In genomic region chr14:50082784-50083466, GRCh38 we compare ENCODE assay signal across 8 cellular contexts. TPM values are rescaled to one million over a fixed set of nuclear protein-coding genes. Genes with fewer than 3 reads are reported as not detected.
DNase-seq lines count a peak whose midpoint lies in the region; TF ChIP-seq lines count a peak whose summit lies in the region.

No MANE protein-coding gene starts in this region.

- TF ChIP-seq CTCF in GM12864 (IDR thresholded peaks at IDR 0.05; ENCODE audit: low read depth, low read length, missing control alignments) (no peak), HEK293 (tag by site-specific recombination; IDR thresholded peaks at IDR 0.05) (no peak), OCI-LY1 (IDR thresholded peaks at IDR 0.05; ENCODE audit: low read length) (no peak), osteocyte (IDR thresholded peaks at IDR 0.05) (no peak), HFFc6 (IDR thresholded peaks at IDR 0.05) (no peak)

- DNase-seq in GM12864 (ENCODE audit: low read depth) (peak; percentile 90), osteocyte (ENCODE audit: extremely low spot score, unreplicated experiment) (no peak), AML-193 (lab: John Stamatoyannopoulos, UW) (no peak), GF-D8 (lab: John Stamatoyannopoulos, UW) (no peak), HFFc6 (no peak)
- DNase-seq in activated naive CD4-positive, alpha-beta T cell treated with anti-CD3 and anti-CD28 coated beads, Interleukin-2, amount 10 ng/mL, durations not matched to agents 7 days and 5 days = peak; percentile 91

- H3K27ac Mint-ChIP-seq in activated naive CD4-positive, alpha-beta T cell treated with anti-CD3 and anti-CD28 coated beads, Interleukin-2, amount 10 ng/mL, durations not matched to agents 7 days and 5 days = peak overlapping the region; percentile 97
- H3K27ac Mint-ChIP-seq in osteocyte (ENCODE audit: unreplicated experiment) (peak overlapping the region; percentile 18), HFFc6 (no peak overlapping the region)

- CTCF ChIA-PET in HEK293 (lab: Yijun Ruan, JAX) = no interaction called here
- CTCF ChIA-PET in activated naive CD4-positive, alpha-beta T cell treated with anti-CD3 and anti-CD28 coated beads, Interleukin-2, amount 10 ng/mL, durations not matched to agents 7 days and 5 days (lab: Charles Lee) = interaction anchor here (0.7 to 2.8 kb wide), 12 partner anchors 11 to 230 kb away, joined by 3 to 13 read pairs (median 5); no protein-coding TSS in a partner anchor

- H3K9me2 ChIP-seq in OCI-LY1 (ENCODE audit: low read depth, low read length) = no peaks in the 10 kb centered on the region

- H3K9me3 Mint-ChIP-seq in activated naive CD4-positive, alpha-beta T cell treated with anti-CD3 and anti-CD28 coated beads, Interleukin-2, amount 10 ng/mL, durations not matched to agents 7 days and 5 days = peaks cover 3% of the 10 kb centered on the region
- H3K9me3 Mint-ChIP-seq in osteocyte (ENCODE audit: unreplicated experiment) (no peaks in the 10 kb centered on the region), HFFc6 (no peaks in the 10 kb centered on the region)

- no peaks in the 10 kb centered on the region for H3K27me3 ChIP-seq in OCI-LY1 (ENCODE audit: insufficient read depth, low read length)

- H2AFZ ChIP-seq in OCI-LY1 (ENCODE audit: low read length) = no peak overlapping the region

- H3K36me3 Mint-ChIP-seq in activated naive CD4-positive, alpha-beta T cell treated with anti-CD3 and anti-CD28 coated beads, Interleukin-2, amount 10 ng/mL, durations not matched to agents 7 days and 5 days = peaks cover 29% of the 10 kb centered on the region
- no peaks in the 10 kb centered on the region for H3K36me3 Mint-ChIP-seq in osteocyte (ENCODE audit: unreplicated experiment)
- H3K36me3 Mint-ChIP-seq in HFFc6 (ENCODE audit: low read depth) = no peaks in the 10 kb centered on the region

- H3K79me2 ChIP-seq in OCI-LY1 (ENCODE audit: insufficient read depth, low read length) = no peaks in the 10 kb centered on the region

- H3K36me3 ChIP-seq in HEK293 (ENCODE audit: control insufficient read depth in 2 of 2, insufficient read depth in 1 of 2, low read length in 2 of 2) = no peaks in the 10 kb centered on the region
- no peaks in the 10 kb centered on the region for H3K36me3 ChIP-seq in OCI-LY1 (ENCODE audit: insufficient read depth, low read length)

- H3K4me3 ChIP-seq in GM12864 (ENCODE audit: low read depth, low read length) (peak overlapping the region; percentile 19; the same call in 1 of the 2 replicates), HEK293 (ENCODE audit: low read depth, low read length) (no peak overlapping the region), OCI-LY1 (ENCODE audit: low read depth, low read length, poor library complexity, severe bottlenecking) (no peak overlapping the region)

- peak overlapping the region; percentile 42; the same call in 1 of the 2 replicates for H3K4me2 ChIP-seq in OCI-LY1 (ENCODE audit: low read length)

- no peaks in the 10 kb centered on the region for H3F3A ChIP-seq in OCI-LY1 (ENCODE audit: insufficient read depth, low read length)

- no peaks in the 10 kb centered on the region for H4K20me1 ChIP-seq in OCI-LY1 (ENCODE audit: insufficient read depth, low read length)

- no peaks in the 10 kb centered on the region for H3K9me3 ChIP-seq in HEK293 (ENCODE audit: control insufficient read depth, insufficient read depth, low read depth, low read length)
- no peaks in the 10 kb centered on the region for H3K9me3 ChIP-seq in OCI-LY1 (ENCODE audit: low read length)

- H3K27ac ChIP-seq in HEK293 (ENCODE audit: extremely low read depth, low read depth, low read length) = no peak overlapping the region
- peak overlapping the region; percentile 58 for H3K27ac ChIP-seq in OCI-LY1 (ENCODE audit: low read depth, low read length, poor library complexity, severe bottlenecking)

- peak overlapping the region; percentile 29; the same call in 1 of the 2 replicates for H3K9ac ChIP-seq in OCI-LY1 (ENCODE audit: low read length)

- peak overlapping the region; percentile 73 for H3K4me3 Mint-ChIP-seq in activated naive CD4-positive, alpha-beta T cell treated with anti-CD3 and anti-CD28 coated beads, Interleukin-2, amount 10 ng/mL, durations not matched to agents 7 days and 5 days
- H3K4me3 Mint-ChIP-seq in osteocyte (ENCODE audit: unreplicated experiment) = no peak overlapping the region
- H3K4me3 Mint-ChIP-seq in HFFc6 = no peak overlapping the region

- H3K4me1 ChIP-seq in HEK293 (ENCODE audit: control insufficient read depth, insufficient read depth, low read length) = no peaks in the 10 kb centered on the region
- peaks cover 45% of the 10 kb centered on the region for H3K4me1 ChIP-seq in OCI-LY1 (ENCODE audit: insufficient read depth, low read length, severe bottlenecking)

- no peaks in the 10 kb centered on the region for H3K27me3 Mint-ChIP-seq in activated naive CD4-positive, alpha-beta T cell treated with anti-CD3 and anti-CD28 coated beads, Interleukin-2, amount 10 ng/mL, durations not matched to agents 7 days and 5 days
- H3K27me3 Mint-ChIP-seq in osteocyte (ENCODE audit: unreplicated experiment) = no peaks in the 10 kb centered on the region
- peaks cover 2% of the 10 kb centered on the region; the same call in 1 of the 2 replicates for H3K27me3 Mint-ChIP-seq in HFFc6 (ENCODE audit: insufficient read depth)

- peaks cover 76% of the 10 kb centered on the region for H3K4me1 Mint-ChIP-seq in activated naive CD4-positive, alpha-beta T cell treated with anti-CD3 and anti-CD28 coated beads, Interleukin-2, amount 10 ng/mL, durations not matched to agents 7 days and 5 days
- H3K4me1 Mint-ChIP-seq in osteocyte (ENCODE audit: unreplicated experiment) (peaks cover 22% of the 10 kb centered on the region), HFFc6 (ENCODE audit: low read depth) (peaks cover 30% of the 10 kb centered on the region)

- POLR2A ChIA-PET in HEK293 (lab: Yijun Ruan, JAX) = no interaction called here

TF ChIP-seq in HEK293, 187 proteins besides CTCF, POLR2A, EP300 and RAD21:
- TF ChIP-seq ZBTB20 (tag by site-specific recombination; IDR thresholded peaks at IDR 0.05) (no peak), ATF2 (tag by site-specific recombination; IDR thresholded peaks at IDR 0.05; ENCODE audit: low read depth) (0 out of 2 replicates have a peak, but pooled peaks have one; percentile 32)

RNA-seq across cellular contexts. Expression of gene VCPKMT, which starts 33.4 kb away (rescaled TPM):
- total RNA-seq in osteocyte = 10.1 and 12.2 TPM in 2 replicates
- 1 to 10 TPM; 4.6 to 6.2 (median 5.4) TPM for total RNA-seq in HFFc6 (2021; fragmentation: NEBNext Ultra II Directional; extraction: Animal tissue kit (Norgen Biotek cat#: 25700))

Comparison
In these comparisons a context has a peak if more than half of its experiments do, and no peak if none do; other contexts are left out.
1. DNase-seq: peak in GM12864 (single experiment) and activated naive CD4-positive, alpha-beta T cell treated with anti-CD3 and anti-CD28 coated beads, Interleukin-2, amount 10 ng/mL, durations not matched to agents 7 days and 5 days (single experiment); none in osteocyte (single experiment), AML-193 (0 of 2), GF-D8 (single experiment) and HFFc6 (single experiment).